Comparison of ENCODE assay signal across 18 cellular contexts in the genomic region with DNA sequence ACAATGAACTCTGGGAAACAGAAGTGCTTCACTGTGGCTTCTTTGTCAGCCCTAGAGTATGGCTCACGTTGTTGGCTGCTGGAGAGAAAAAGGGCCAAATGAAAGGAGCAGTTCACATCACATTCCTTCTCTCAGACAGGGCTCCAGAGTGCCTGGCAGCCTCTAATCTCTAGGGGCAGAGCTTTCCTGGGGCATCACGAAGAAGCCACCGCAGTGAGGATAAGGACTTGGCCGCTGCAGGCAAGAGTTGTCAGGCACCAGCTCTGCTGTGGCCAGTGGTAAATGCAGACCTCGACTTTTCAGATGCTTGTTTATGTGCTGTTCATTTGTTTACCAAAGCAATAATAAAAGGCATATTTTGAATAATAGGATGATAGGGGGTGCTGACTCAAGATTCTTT.
DNase-seq lines count a peak whose midpoint lies in the region; ATAC-seq and TF ChIP-seq lines count a peak whose summit lies in the region.
"Had no signal": no experiment of that assay in that cellular context is flagged by ENCODE, and none has a peak within 500 bp of the region (broad histone marks: within the 10 kb centered on the region; RNA-seq: fewer than 3 reads in every experiment).

No MANE protein-coding gene starts in this region.

- H3K9me3 ChIP-seq in right atrium auricular region (no peaks in the 10 kb centered on the region), smooth muscle cell (replicated peaks; ENCODE audit: low read depth) (no peaks in the 10 kb centered on the region)

- TF ChIP-seq CTCF in right atrium auricular region (IDR thresholded peaks at IDR 0.05) = no peak
- TF ChIP-seq CTCF in smooth muscle cell (IDR thresholded peaks at IDR 0.05; ENCODE audit: borderline replicate concordance, insufficient read depth, poor library complexity, severe bottlenecking) = no peak

- in situ Hi-C loops in SK-MEL-5 (cut with HindIII; ENCODE audit: low pct_unique_long_range_greater_than_20kb, low sequenced_read_pairs) = no loop called here

- H3K27ac ChIP-seq in right atrium auricular region (no peak overlapping the region), smooth muscle cell (ENCODE audit: low read depth) (peak overlapping the region; percentile 20)
- H3K27ac ChIP-seq: BLaER1 treated with 17β-estradiol and CSF1 and Interleukin-3, amounts not matched to agents 10 nM and 100 nM; GM23248; HL-60 had no signal

- no peaks in the 10 kb centered on the region for H3F3A ChIP-seq in smooth muscle cell (ENCODE audit: low read depth)

- no peak for TF ChIP-seq POLR2A in GM18505 (IDR thresholded peaks at IDR 0.05; ENCODE audit: borderline replicate concordance, extremely low read depth, insufficient read depth, insufficient read length)

- no peak overlapping the region for H2AFZ ChIP-seq in smooth muscle cell (ENCODE audit: low read depth)
- H2AFZ ChIP-seq: GM23248 had no signal

- no peaks in the 10 kb centered on the region for H3K27me3 ChIP-seq in right atrium auricular region
- H3K27me3 ChIP-seq in smooth muscle cell (ENCODE audit: low read depth) = no peaks in the 10 kb centered on the region
- H3K27me3 ChIP-seq: BLaER1 treated with 17β-estradiol and CSF1 and Interleukin-3, amounts not matched to agents 10 nM and 100 nM had no signal

- H3K36me3 ChIP-seq in right atrium auricular region (no peaks in the 10 kb centered on the region), smooth muscle cell (ENCODE audit: low read depth) (no peaks in the 10 kb centered on the region)
- H3K36me3 ChIP-seq: BLaER1 treated with 17β-estradiol and CSF1 and Interleukin-3, amounts not matched to agents 10 nM and 100 nM had no signal

- no peaks in the 10 kb centered on the region for H3K79me2 ChIP-seq in smooth muscle cell (ENCODE audit: low read depth)

- 59% methylated on average over 5 of the region's 5 CpGs for WGBS in smooth muscle cell (ENCODE audit: low lambda C conversion rate)

- H3K4me1 ChIP-seq in right atrium auricular region (peaks cover 0 to 3% of the 10 kb centered on the region in 2 donors), smooth muscle cell (ENCODE audit: low read depth) (peaks cover 3% of the 10 kb centered on the region)

- ATAC-seq in Right ventricle myocardium superior (ENCODE audit: poor library complexity) (peak; percentile 63), left ventricle myocardium superior (peak; percentile 84), GM18505 (IDR thresholded peaks at IDR 0.05; ENCODE audit: unreplicated experiment) (no peak)

- H4K20me1 ChIP-seq in smooth muscle cell (ENCODE audit: low read depth) = no peaks in the 10 kb centered on the region
- H4K20me1 ChIP-seq: BLaER1 treated with 17β-estradiol and CSF1 and Interleukin-3, amounts not matched to agents 10 nM and 100 nM had no signal

- DNase-seq in Right ventricle myocardium superior (no peak), right atrium auricular region (ENCODE audit: low spot score) (no peak), SK-MEL-5 (ENCODE audit: low read depth, low spot score) (peak; percentile 14), left ventricle myocardium superior (no peak), smooth muscle cell (lab: John Stamatoyannopoulos, UW; ENCODE audit: unreplicated experiment) (no peak), COR-L47 (lab: John Stamatoyannopoulos, UW) (no peak), DMS79 (lab: John Stamatoyannopoulos, UW) (no peak)
- DNase-seq: ACHN; Calu3; CD4-positive, CD25-positive, alpha-beta regulatory T cell; DMS 273 treated with DMSO at 0.1 percent for 48 hours; DMS79 treated with DMSO at 0.1 percent for 48 hours; EL; GDM1; GM23248 had no signal

- H3K4me3 ChIP-seq in right atrium auricular region (no peak overlapping the region), smooth muscle cell (no peak overlapping the region)
- H3K4me3 ChIP-seq: BLaER1 treated with 17β-estradiol and CSF1 and Interleukin-3, amounts not matched to agents 10 nM and 100 nM; GM23248 had no signal

- intact Hi-C loops in Right ventricle myocardium superior (cut with DNase I) (no loop called here), left ventricle myocardium superior (cut with micrococcal nuclease) (no loop called here)

- H3K9ac ChIP-seq in smooth muscle cell (ENCODE audit: low read depth) = no peak overlapping the region
- H3K9ac ChIP-seq: BLaER1 treated with 17β-estradiol and CSF1 and Interleukin-3, amounts not matched to agents 10 nM and 100 nM; GM23248 had no signal

- H3K4me2 ChIP-seq in smooth muscle cell = no peak overlapping the region
- H3K4me2 ChIP-seq: BLaER1 treated with 17β-estradiol and CSF1 and Interleukin-3, amounts not matched to agents 10 nM and 100 nM had no signal
